1 cellular context compared by ENCODE assay signal in the genomic region with DNA sequence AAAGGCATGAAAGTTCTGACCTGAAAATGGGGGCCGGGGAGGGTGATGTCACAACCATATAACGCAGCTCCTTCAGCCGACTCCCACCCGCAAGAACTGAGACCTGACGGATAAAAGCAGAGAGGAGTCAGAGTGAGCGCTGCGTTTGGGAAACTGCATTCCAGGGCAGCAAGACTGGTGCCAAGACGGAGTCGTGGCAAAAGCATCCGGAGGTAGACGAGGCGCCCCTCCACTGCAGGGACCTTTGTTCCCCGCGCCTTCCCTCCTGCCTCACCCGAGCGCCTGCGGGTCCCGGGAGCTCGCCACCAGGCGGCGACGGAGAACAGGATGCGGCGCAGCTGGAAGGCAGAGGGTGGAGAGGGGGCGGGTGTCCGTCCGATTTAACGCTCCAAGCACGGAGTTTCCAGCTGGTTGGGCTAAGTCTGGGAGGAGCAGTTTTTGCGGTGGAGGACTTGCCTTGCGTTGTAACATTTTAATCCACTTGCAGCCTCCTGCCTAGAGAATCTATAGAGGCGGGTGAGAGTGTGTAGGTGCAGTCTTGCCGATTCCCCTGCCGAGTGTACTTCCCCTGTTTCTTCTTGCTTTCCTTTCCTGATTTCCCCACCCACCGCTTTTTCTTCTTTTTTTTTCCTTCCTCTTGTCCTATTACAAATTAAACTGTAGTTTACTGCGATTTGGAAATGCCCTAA.
A peak's percentile ranks its signal among the peaks of the same experiment; 100 is the strongest.
TF ChIP-seq lines count a peak whose summit lies in the region.

No MANE protein-coding gene starts in this region.

TF ChIP-seq in HEK293, 187 proteins besides CTCF, POLR2A, EP300 and RAD21 (continued from another document and continues in another):
- TF ChIP-seq ZNF501 (tag by site-specific recombination; IDR thresholded peaks at IDR 0.05) (peak; percentile 95), ZEB2 (tag by site-specific recombination; IDR thresholded peaks at IDR 0.05) (peak; percentile 83), ZNF169 (tag by site-specific recombination; IDR thresholded peaks at IDR 0.05) (no peak), ZNF121 (tag by site-specific recombination; IDR thresholded peaks at IDR 0.05) (no peak), ZNF416 (tag by site-specific recombination; IDR thresholded peaks at IDR 0.05) (no peak), ZNF600 (tag by site-specific recombination; IDR thresholded peaks at IDR 0.05) (peak; percentile 87), ZNF266 (tag by site-specific recombination; IDR thresholded peaks at IDR 0.05; ENCODE audit: low read depth) (no peak), KLF10 (tag by site-specific recombination; IDR thresholded peaks at IDR 0.05) (peak; percentile 93), PRDM6 (tag by site-specific recombination; IDR thresholded peaks at IDR 0.05) (no peak), ZFP37 (tag by site-specific recombination; IDR thresholded peaks at IDR 0.05) (peak; percentile 94), ZBTB10 (tag by site-specific recombination; IDR thresholded peaks at IDR 0.05) (peak; percentile 65), ZNF660 (tag by site-specific recombination; IDR thresholded peaks at IDR 0.05) (peak; percentile 98), ZXDB (tag by site-specific recombination; IDR thresholded peaks at IDR 0.05) (peak; percentile 83), ZBTB20 (tag by site-specific recombination; IDR thresholded peaks at IDR 0.05) (peak; percentile 78; the same call in 1 of the 2 replicates), ZNF571 (tag by site-specific recombination; IDR thresholded peaks at IDR 0.05) (no peak), MEIS1 (CRISPR knock-in tag; IDR thresholded peaks at IDR 0.05; ENCODE audit: borderline replicate concordance) (no peak), ZNF354C (tag by site-specific recombination; IDR thresholded peaks at IDR 0.05; ENCODE audit: borderline replicate concordance, low read depth) (no peak), ZNF677 (tag by site-specific recombination; IDR thresholded peaks at IDR 0.05) (no peak), ZNF423 (tag by site-specific recombination; IDR thresholded peaks at IDR 0.05) (peak; percentile 74; the same call in 1 of the 2 replicates), ZNF174 (tag by site-specific recombination; IDR thresholded peaks at IDR 0.05) (no peak), ZNF561 (tag by site-specific recombination; IDR thresholded peaks at IDR 0.05; ENCODE audit: borderline replicate concordance) (peak; percentile 88), PRDM2 (tag by site-specific recombination; IDR thresholded peaks at IDR 0.05; ENCODE audit: borderline replicate concordance) (no peak), SETDB1 (IDR thresholded peaks at IDR 0.05; ENCODE audit: insufficient read length, low read length) (no peak)
- TF ChIP-seq, protein P1, sequence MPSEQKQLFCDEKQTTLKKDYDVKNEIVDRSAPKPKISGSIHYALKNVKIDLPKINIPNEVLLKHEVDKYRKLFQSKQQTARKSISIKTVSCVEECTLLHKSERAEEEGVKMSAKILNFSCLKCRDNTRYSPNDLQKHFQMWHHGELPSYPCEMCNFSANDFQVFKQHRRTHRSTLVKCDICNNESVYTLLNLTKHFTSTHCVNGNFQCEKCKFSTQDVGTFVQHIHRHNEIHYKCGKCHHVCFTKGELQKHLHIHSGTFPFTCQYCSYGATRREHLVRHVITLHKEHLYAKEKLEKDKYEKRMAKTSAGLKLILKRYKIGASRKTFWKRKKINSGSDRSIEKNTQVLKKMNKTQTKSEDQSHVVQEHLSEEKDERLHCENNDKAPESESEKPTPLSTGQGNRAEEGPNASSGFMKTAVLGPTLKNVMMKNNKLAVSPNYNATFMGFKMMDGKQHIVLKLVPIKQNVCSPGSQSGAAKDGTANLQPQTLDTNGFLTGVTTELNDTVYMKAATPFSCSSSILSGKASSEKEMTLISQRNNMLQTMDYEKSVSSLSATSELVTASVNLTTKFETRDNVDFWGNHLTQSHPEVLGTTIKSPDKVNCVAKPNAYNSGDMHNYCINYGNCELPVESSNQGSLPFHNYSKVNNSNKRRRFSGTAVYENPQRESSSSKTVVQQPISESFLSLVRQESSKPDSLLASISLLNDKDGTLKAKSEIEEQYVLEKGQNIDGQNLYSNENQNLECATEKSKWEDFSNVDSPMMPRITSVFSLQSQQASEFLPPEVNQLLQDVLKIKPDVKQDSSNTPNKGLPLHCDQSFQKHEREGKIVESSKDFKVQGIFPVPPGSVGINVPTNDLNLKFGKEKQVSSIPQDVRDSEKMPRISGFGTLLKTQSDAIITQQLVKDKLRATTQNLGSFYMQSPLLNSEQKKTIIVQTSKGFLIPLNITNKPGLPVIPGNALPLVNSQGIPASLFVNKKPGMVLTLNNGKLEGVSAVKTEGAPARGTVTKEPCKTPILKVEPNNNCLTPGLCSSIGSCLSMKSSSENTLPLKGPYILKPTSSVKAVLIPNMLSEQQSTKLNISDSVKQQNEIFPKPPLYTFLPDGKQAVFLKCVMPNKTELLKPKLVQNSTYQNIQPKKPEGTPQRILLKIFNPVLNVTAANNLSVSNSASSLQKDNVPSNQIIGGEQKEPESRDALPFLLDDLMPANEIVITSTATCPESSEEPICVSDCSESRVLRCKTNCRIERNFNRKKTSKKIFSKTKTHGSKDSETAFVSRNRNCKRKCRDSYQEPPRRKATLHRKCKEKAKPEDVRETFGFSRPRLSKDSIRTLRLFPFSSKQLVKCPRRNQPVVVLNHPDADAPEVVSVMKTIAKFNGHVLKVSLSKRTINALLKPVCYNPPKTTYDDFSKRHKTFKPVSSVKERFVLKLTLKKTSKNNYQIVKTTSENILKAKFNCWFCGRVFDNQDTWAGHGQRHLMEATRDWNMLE (tag by site-specific recombination; conservative IDR thresholded peaks at IDR 0.05; ENCODE audit: low read depth) = no peak; the same call in 1 of the 2 replicates
- TF ChIP-seq, protein P2, sequence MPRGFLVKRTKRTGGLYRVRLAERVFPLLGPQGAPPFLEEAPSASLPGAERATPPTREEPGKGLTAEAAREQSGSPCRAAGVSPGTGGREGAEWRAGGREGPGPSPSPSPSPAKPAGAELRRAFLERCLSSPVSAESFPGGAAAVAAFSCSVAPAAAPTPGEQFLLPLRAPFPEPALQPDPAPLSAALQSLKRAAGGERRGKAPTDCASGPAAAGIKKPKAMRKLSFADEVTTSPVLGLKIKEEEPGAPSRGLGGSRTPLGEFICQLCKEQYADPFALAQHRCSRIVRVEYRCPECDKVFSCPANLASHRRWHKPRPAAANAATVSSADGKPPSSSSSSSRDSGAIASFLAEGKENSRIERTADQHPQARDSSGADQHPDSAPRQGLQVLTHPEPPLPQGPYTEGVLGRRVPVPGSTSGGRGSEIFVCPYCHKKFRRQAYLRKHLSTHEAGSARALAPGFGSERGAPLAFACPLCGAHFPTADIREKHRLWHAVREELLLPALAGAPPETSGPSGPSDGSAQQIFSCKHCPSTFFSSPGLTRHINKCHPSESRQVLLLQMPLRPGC (tag by site-specific recombination; IDR thresholded peaks at IDR 0.05) = peak; percentile 44; the same call in 1 of the 2 replicates
- TF ChIP-seq, protein P3, sequence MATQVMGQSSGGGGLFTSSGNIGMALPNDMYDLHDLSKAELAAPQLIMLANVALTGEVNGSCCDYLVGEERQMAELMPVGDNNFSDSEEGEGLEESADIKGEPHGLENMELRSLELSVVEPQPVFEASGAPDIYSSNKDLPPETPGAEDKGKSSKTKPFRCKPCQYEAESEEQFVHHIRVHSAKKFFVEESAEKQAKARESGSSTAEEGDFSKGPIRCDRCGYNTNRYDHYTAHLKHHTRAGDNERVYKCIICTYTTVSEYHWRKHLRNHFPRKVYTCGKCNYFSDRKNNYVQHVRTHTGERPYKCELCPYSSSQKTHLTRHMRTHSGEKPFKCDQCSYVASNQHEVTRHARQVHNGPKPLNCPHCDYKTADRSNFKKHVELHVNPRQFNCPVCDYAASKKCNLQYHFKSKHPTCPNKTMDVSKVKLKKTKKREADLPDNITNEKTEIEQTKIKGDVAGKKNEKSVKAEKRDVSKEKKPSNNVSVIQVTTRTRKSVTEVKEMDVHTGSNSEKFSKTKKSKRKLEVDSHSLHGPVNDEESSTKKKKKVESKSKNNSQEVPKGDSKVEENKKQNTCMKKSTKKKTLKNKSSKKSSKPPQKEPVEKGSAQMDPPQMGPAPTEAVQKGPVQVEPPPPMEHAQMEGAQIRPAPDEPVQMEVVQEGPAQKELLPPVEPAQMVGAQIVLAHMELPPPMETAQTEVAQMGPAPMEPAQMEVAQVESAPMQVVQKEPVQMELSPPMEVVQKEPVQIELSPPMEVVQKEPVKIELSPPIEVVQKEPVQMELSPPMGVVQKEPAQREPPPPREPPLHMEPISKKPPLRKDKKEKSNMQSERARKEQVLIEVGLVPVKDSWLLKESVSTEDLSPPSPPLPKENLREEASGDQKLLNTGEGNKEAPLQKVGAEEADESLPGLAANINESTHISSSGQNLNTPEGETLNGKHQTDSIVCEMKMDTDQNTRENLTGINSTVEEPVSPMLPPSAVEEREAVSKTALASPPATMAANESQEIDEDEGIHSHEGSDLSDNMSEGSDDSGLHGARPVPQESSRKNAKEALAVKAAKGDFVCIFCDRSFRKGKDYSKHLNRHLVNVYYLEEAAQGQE (tag by site-specific recombination; IDR thresholded peaks at IDR 0.05) = no peak; the same call in 1 of the 2 replicates
